ENCODE assay signal across 11 cellular contexts in the genomic region with DNA sequence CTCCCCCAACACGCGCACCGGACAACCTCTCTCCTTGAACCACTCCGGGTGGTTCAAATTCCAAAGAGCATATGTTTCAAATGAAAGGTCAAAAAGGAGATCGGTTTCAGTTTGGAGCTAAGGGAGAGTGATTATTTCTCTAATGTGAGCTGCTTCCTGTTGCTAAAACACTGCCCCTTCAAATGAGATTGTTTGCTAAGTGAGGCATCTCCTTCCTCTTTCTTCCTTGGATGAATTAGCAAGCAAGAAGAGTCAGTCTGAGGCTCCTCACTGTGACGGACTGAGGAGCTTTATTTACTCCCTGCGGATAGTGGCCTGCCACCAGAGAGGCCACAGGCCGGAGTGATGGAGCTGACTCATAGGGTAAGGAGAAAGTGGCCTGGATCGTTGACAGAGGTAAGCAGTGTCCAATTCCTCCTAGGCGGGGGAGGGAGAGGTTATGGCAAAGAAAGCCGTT.
DNase-seq lines count a peak whose midpoint lies in the region; ATAC-seq, FAIRE-seq and TF ChIP-seq lines count a peak whose summit lies in the region.
"Had no signal": no experiment of that assay in that cellular context is flagged by ENCODE, and none has a peak within 500 bp of the region (broad histone marks: within the 10 kb centered on the region; RNA-seq: fewer than 3 reads in every experiment).

No MANE protein-coding gene starts in this region.

- no peaks in the 10 kb centered on the region for H3K36me3 ChIP-seq in gastrocnemius medialis

- peak; percentile 64 to 83 for TF ChIP-seq POLR2A in gastrocnemius medialis (IDR thresholded peaks at IDR 0.05)

- H3K4me3 ChIP-seq in fibroblast of the aortic adventitia (ENCODE audit: low read depth, low read length): no peak overlapping the region
- peak overlapping the region; percentile 14 to 41 (median 26) for H3K4me3 ChIP-seq in gastrocnemius medialis

- H3K27ac ChIP-seq in gastrocnemius medialis: peak overlapping the region; percentile 85 to 93 (median 90)
- H3K27ac ChIP-seq: parathyroid adenoma had no signal

- intact Hi-C loops in gastrocnemius medialis (cut with DNase I; ENCODE audit: low total_unique reads): loop anchor here (1.0 to 10.0 kb wide), 3 partner anchors 60 to 330 kb away; no protein-coding TSS in a partner anchor

- in situ Hi-C loops in SK-MEL-5 (cut with HindIII; ENCODE audit: low pct_unique_long_range_greater_than_20kb, low sequenced_read_pairs) (no loop called here), gastrocnemius medialis (cut with MboI; ENCODE audit: low sequenced_read_pairs in 4 of 4) (no loop called here)

- TF ChIP-seq CTCF in fibroblast of the aortic adventitia (IDR thresholded peaks at IDR 0.05; ENCODE audit: insufficient read depth, low read length) (no peak), gastrocnemius medialis (IDR thresholded peaks at IDR 0.05 in 4 of 5, conservative IDR thresholded peaks at IDR 0.05 in 1 of 5) (no peak), GM20000 (IDR thresholded peaks at IDR 0.05; ENCODE audit: extremely low read depth, missing control alignments) (no peak)

- FAIRE-seq in GM19239 (lab: Jason Lieb, UNC): no peak
- FAIRE-seq: TTC549 had no signal

- no peaks in the 10 kb centered on the region for H3K27me3 ChIP-seq in gastrocnemius medialis

- DNase-seq in H4 (ENCODE audit: low spot score) (peak; percentile 63), SK-MEL-5 (ENCODE audit: low read depth, low spot score) (peak; percentile 71), fibroblast of the aortic adventitia (ENCODE audit: low read depth) (peak; percentile 59), gastrocnemius medialis (peak; percentile 88 to 93), GM19239 (ENCODE audit: insufficient read length, low spot score) (no peak), GM20000 (ENCODE audit: low spot score) (no peak), DMS 273 (lab: John Stamatoyannopoulos, UW; ENCODE audit: unreplicated experiment) (no peak)
- DNase-seq: activated naive CD4-positive, alpha-beta T cell treated with anti-CD3 and anti-CD28 coated beads for 36 hours had no signal

- peak; percentile 97 to 99 for ATAC-seq in gastrocnemius medialis
- no peak for ATAC-seq in GM21526 (IDR thresholded peaks at IDR 0.05; ENCODE audit: low FRiP score, unreplicated experiment)

- peaks cover 21% of the 10 kb centered on the region in 2 donors for H3K4me1 ChIP-seq in gastrocnemius medialis
- H3K4me1 ChIP-seq: parathyroid adenoma had no signal

- H3K9me3 ChIP-seq in gastrocnemius medialis: no peaks in the 10 kb centered on the region

Comparison
In these comparisons a context has a peak if more than half of its experiments do, and no peak if none do; other contexts are left out.
1. DNase-seq: peak in H4 (single experiment), SK-MEL-5 (single experiment), fibroblast of the aortic adventitia (single experiment) and gastrocnemius medialis (2 of 2); none in GM19239 (single experiment), GM20000 (single experiment) and DMS 273 (single experiment).